20 cellular contexts compared by ENCODE assay signal in the genomic region with DNA sequence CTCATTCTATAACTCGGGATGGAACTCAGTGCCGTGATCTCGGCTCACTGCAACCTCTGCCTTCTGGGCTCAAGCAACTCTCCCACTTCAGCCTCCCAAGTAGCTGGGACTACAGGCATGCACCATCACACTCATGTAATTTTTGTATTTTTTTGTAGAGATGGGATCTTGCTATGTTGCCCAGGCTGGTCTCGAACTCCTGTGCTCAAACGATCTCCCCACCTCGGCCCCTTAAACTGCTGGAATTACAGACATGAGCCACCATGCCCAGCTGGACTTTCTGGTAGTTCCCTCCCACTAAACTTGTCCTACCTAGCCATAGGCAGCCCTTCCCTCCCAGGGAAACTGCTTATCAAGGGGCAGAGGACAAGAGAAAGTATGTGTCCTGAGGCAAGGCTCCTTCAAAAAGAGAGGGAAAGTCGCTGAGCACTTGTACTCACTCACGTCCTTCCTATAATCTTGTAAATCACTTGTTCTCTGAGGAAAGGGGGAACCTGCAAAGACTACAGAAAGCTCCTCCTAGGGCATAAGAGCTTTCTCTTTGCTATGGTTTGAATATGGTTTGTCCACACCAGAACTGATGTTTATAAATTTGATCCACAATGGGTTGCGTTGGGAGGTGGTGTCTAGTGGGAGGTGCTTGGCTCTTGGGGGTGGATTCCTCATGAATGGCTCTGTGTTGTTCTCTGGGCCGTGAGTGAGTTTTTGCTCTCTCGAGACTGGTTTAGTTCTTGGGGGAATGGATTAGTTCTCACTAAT. TPM values are rescaled to one million over a fixed set of nuclear protein-coding genes. Genes with fewer than 3 reads are reported as not detected.
DNase-seq lines count a peak whose midpoint lies in the region; ATAC-seq and TF ChIP-seq lines count a peak whose summit lies in the region.
"Had no signal": no experiment of that assay in that cellular context is flagged by ENCODE, and none has a peak within 500 bp of the region (broad histone marks: within the 10 kb centered on the region; RNA-seq: fewer than 3 reads in every experiment).

No MANE protein-coding gene starts in this region.

- in situ Hi-C loops in Panc1 (cut with HindIII; ENCODE audit: low pct_unique_long_range_greater_than_20kb, low sequenced_read_pairs): no loop called here
- in situ Hi-C loops in ACHN (cut with HindIII; ENCODE audit: low pct_ligation_motif_present, low pct_unique_long_range_greater_than_20kb, low sequenced_read_pairs): no loop called here

- H3K27me3 Mint-ChIP-seq in Caco-2 (ENCODE audit: insufficient read depth, unreplicated experiment): no peaks in the 10 kb centered on the region
- H3K27me3 Mint-ChIP-seq: activated CD4-positive, alpha-beta memory T cell treated with anti-CD3 and anti-CD28 coated beads, Interleukin-2, amount 10 ng/mL, durations not matched to agents 7 days and 5 days had no signal

- H3K79me1 ChIP-seq in trophoblast cell (ENCODE audit: low read length): peaks cover 2% of the 10 kb centered on the region

- no peak for TF ChIP-seq CTCF in Caco-2 (IDR thresholded peaks at IDR 0.05; ENCODE audit: insufficient read depth in 1 of 2, low read depth in 1 of 2, low read length in 1 of 2, severe bottlenecking in 1 of 2, unreplicated experiment in 1 of 2)
- TF ChIP-seq CTCF in Panc1 (IDR thresholded peaks at IDR 0.05): no peak

- no peak overlapping the region for H2BK5ac ChIP-seq in trophoblast cell (ENCODE audit: low read depth, low read length, poor library complexity)

- H4K8ac ChIP-seq in trophoblast cell (ENCODE audit: low read depth, low read length): no peak overlapping the region

- H3K27ac ChIP-seq in Panc1 (ENCODE audit: low read length): peak overlapping the region; percentile 12; the same call in 1 of the 2 replicates
- H3K27ac ChIP-seq in trophoblast cell (ENCODE audit: low read depth, low read length): peak overlapping the region; percentile 46
- H3K27ac ChIP-seq in caudate nucleus (ENCODE audit: low read depth, low read length): no peak overlapping the region
- H3K27ac ChIP-seq in aorta (ENCODE audit: low read depth in 1 of 2, low read length in 2 of 2): peak overlapping the region in 1 of 2 donors; percentile 39
- H3K27ac ChIP-seq: brain microvascular endothelial cell had no signal

- no peaks in the 10 kb centered on the region for H3K9me3 Mint-ChIP-seq in Caco-2 (ENCODE audit: unreplicated experiment)
- H3K9me3 Mint-ChIP-seq: activated CD4-positive, alpha-beta memory T cell treated with anti-CD3 and anti-CD28 coated beads, Interleukin-2, amount 10 ng/mL, durations not matched to agents 7 days and 5 days had no signal

- POLR2A ChIA-PET in Caco-2 (lab: Charles Lee): no interaction called here
- POLR2A ChIA-PET in Panc1 (lab: Charles Lee): interaction anchor here (0.6 kb wide), 2 partner anchors 57 to 221 kb away, joined by 3 to 6 read pairs; no protein-coding TSS in a partner anchor

- no peak overlapping the region for H3K23ac ChIP-seq in trophoblast cell (ENCODE audit: low read length)

- H4K12ac ChIP-seq in trophoblast cell (ENCODE audit: low read depth, low read length): no peak overlapping the region

- H3K4me1 ChIP-seq in Caco-2 (peaks cover 25% of the 10 kb centered on the region), Panc1 (ENCODE audit: control insufficient read depth, insufficient read depth, low read length) (peaks cover 7% of the 10 kb centered on the region; the same call in 1 of the 2 replicates), trophoblast cell (ENCODE audit: control insufficient read depth in 1 of 2, insufficient read depth in 2 of 2, low read length in 2 of 2) (peaks cover 0 to 1% of the 10 kb centered on the region in 2 experiments), aorta (ENCODE audit: control insufficient read depth in 1 of 2, insufficient read depth in 2 of 2, low read length in 2 of 2) (peaks cover 0 to 4% of the 10 kb centered on the region in 2 donors)

- H3K14ac ChIP-seq in trophoblast cell (ENCODE audit: low read length): no peak overlapping the region

- H3K27ac Mint-ChIP-seq in Caco-2 (ENCODE audit: unreplicated experiment): no peak overlapping the region
- H3K27ac Mint-ChIP-seq: activated CD4-positive, alpha-beta memory T cell treated with anti-CD3 and anti-CD28 coated beads, Interleukin-2, amount 10 ng/mL, durations not matched to agents 7 days and 5 days had no signal

- H3K79me2 ChIP-seq in trophoblast cell (ENCODE audit: control insufficient read depth, insufficient read depth, low read length, poor library complexity): no peaks in the 10 kb centered on the region

- H3K9ac ChIP-seq in trophoblast cell (ENCODE audit: low read length): no peak overlapping the region

- CTCF ChIA-PET in Caco-2 (lab: Charles Lee) (no interaction called here), Panc1 (lab: Charles Lee) (no interaction called here)

- H3K36me3 ChIP-seq in Caco-2 (ENCODE audit: control insufficient read depth, insufficient read depth, low read length) (no peaks in the 10 kb centered on the region), Panc1 (ENCODE audit: control insufficient read depth, insufficient read depth, low read length) (no peaks in the 10 kb centered on the region), trophoblast cell (ENCODE audit: control insufficient read depth in 1 of 2, insufficient read depth in 2 of 2, low read length in 2 of 2) (no peaks in the 10 kb centered on the region), aorta (ENCODE audit: control insufficient read depth in 1 of 2, insufficient read depth in 2 of 2, low read length in 1 of 2) (no peaks in the 10 kb centered on the region)
- H3K36me3 ChIP-seq: brain microvascular endothelial cell had no signal

- peak; percentile 18 to 59 for DNase-seq in Caco-2
- no peak for DNase-seq in Panc1 (ENCODE audit: low read depth, low spot score)
- no peak for DNase-seq in left colon
- peak; percentile 62 to 84 for DNase-seq in trophoblast cell
- DNase-seq in ACHN: no peak
- DNase-seq in caudate nucleus (lab: John Stamatoyannopoulos, UW): no peak
- DNase-seq in aorta: no peak
- DNase-seq: activated CD4-positive, alpha-beta memory T cell treated with anti-CD3 and anti-CD28 coated beads, Interleukin-2, amount 10 ng/mL, durations not matched to agents 7 days and 5 days; activated CD4-positive, CD25-positive, alpha-beta regulatory T cell; activated gamma-delta T cell; brain microvascular endothelial cell; DND-41; KG1; mesenchymal stem cell; MV-4-11; NCI-H187 treated with DMSO at 0.1 percent for 48 hours; NCI-H446; nephron progenitor cell; substantia nigra; T-helper 9 cell had no signal

- H4K91ac ChIP-seq in trophoblast cell (ENCODE audit: low read depth, low read length): no peak overlapping the region

- H3K9me3 ChIP-seq in Caco-2 (no peaks in the 10 kb centered on the region), Panc1 (ENCODE audit: control insufficient read depth, insufficient read depth, low read depth, low read length) (no peaks in the 10 kb centered on the region), trophoblast cell (ENCODE audit: insufficient read depth, low read depth, low read length) (no peaks in the 10 kb centered on the region), aorta (ENCODE audit: control insufficient read depth, low read length) (no peaks in the 10 kb centered on the region)

- no peak overlapping the region for H3K18ac ChIP-seq in trophoblast cell (ENCODE audit: low read length)

- no peak for ATAC-seq in Panc1
- ATAC-seq in left colon: peak; percentile 24
- ATAC-seq in aorta (ENCODE audit: low FRiP score): no peak

- peaks cover 12% of the 10 kb centered on the region for H3K4me1 Mint-ChIP-seq in Caco-2 (ENCODE audit: low read depth, unreplicated experiment)

- no peaks in the 10 kb centered on the region for H3K27me3 ChIP-seq in Caco-2 (replicated peaks; ENCODE audit: control insufficient read depth, insufficient read depth, low read length)
- no peaks in the 10 kb centered on the region for H3K27me3 ChIP-seq in Panc1 (ENCODE audit: control insufficient read depth, insufficient read depth, low read length)
- no peaks in the 10 kb centered on the region for H3K27me3 ChIP-seq in trophoblast cell (ENCODE audit: insufficient read depth, low read length)
- H3K27me3 ChIP-seq in aorta (ENCODE audit: control insufficient read depth in 1 of 2, insufficient read depth in 2 of 2, low read length in 1 of 2): no peaks in the 10 kb centered on the region
- H3K27me3 ChIP-seq: brain microvascular endothelial cell had no signal

- no peak overlapping the region for H2BK120ac ChIP-seq in trophoblast cell (ENCODE audit: insufficient read depth, low read length, poor library complexity)

- BruUV-seq in Caco-2 (replicated peaks; lab: Mats Ljungman, UMichigan) (no TSS peak), Panc1 (replicated peaks; lab: Mats Ljungman, UMichigan) (no TSS peak)

- no peak overlapping the region for H3K4ac ChIP-seq in trophoblast cell (ENCODE audit: low read depth, low read length)

- no peaks in the 10 kb centered on the region for H3K36me3 Mint-ChIP-seq in Caco-2 (ENCODE audit: insufficient read depth, unreplicated experiment)

- no peak overlapping the region for H2AK5ac ChIP-seq in trophoblast cell (ENCODE audit: low read length)

- H2BK12ac ChIP-seq in trophoblast cell (ENCODE audit: low read length): no peak overlapping the region

- intact Hi-C loops in Caco-2 (cut with micrococcal nuclease; ENCODE audit: unreplicated experiment) (no loop called here), Panc1 (cut with micrococcal nuclease; ENCODE audit: unreplicated experiment) (no loop called here), left colon (cut with DNase I, micrococcal nuclease) (no loop called here), aorta (cut with DNase I) (no loop called here)

- H3K4me3 ChIP-seq in Caco-2 (ENCODE audit: low read depth, low read length): no peak overlapping the region
- no peak overlapping the region for H3K4me3 ChIP-seq in Panc1 (ENCODE audit: low read depth in 2 of 2, low read length in 2 of 2)
- no peak overlapping the region for H3K4me3 ChIP-seq in trophoblast cell (ENCODE audit: low read depth, low read length)
- no peak overlapping the region for H3K4me3 ChIP-seq in aorta (ENCODE audit: low read length in 2 of 2)

- no peak overlapping the region for H2AFZ ChIP-seq in trophoblast cell (ENCODE audit: insufficient read depth, low read length, poor library complexity)

- no peak overlapping the region for H3K4me3 Mint-ChIP-seq in Caco-2 (ENCODE audit: unreplicated experiment)
- H3K4me3 Mint-ChIP-seq: activated CD4-positive, alpha-beta memory T cell treated with anti-CD3 and anti-CD28 coated beads, Interleukin-2, amount 10 ng/mL, durations not matched to agents 7 days and 5 days; nephron progenitor cell had no signal

- no CpG with 5 or more reads among the region's 11 CpGs for WGBS in trophoblast cell (ENCODE audit: extremely low coverage, insufficient coverage, insufficient read length)
- 86 to 88% methylated on average over 11 of the region's 11 CpGs for WGBS in aorta, 2 donors

- H3K4me2 ChIP-seq in trophoblast cell (ENCODE audit: low read length): no peak overlapping the region

RNA-seq across cellular contexts. Expression of a gene that starts 13.6 kb away (rescaled TPM):
- 127 and 140 TPM in 2 replicates for total RNA-seq in Caco-2 (2022)
- total RNA-seq in Panc1 (2021; ENCODE audit: unreplicated experiment): 192 TPM
- 57.6 TPM for polyA plus RNA-seq in Panc1 (2012; ENCODE audit: insufficient read length)
- total RNA-seq in left colon: 100 to 1,000 TPM; 165 to 186 TPM
- polyA plus RNA-seq in trophoblast cell (2013): 50.0 and 57.9 TPM in 2 replicates
- 100 to 1,000 TPM; 129 to 200 TPM for total RNA-seq in aorta
- polyA plus RNA-seq in aorta: 10 to 100 TPM; 19.0 to 33.6 TPM

Comparison
In these comparisons a context has a peak if more than half of its experiments do, and no peak if none do; other contexts are left out.
1. DNase-seq: peak in Caco-2 (2 of 2) and trophoblast cell (2 of 2); none in Panc1 (single experiment), left colon (0 of 2), ACHN (single experiment), caudate nucleus (0 of 61) and aorta (0 of 2).